1 cellular context compared by ENCODE assay signal in the genomic region with DNA sequence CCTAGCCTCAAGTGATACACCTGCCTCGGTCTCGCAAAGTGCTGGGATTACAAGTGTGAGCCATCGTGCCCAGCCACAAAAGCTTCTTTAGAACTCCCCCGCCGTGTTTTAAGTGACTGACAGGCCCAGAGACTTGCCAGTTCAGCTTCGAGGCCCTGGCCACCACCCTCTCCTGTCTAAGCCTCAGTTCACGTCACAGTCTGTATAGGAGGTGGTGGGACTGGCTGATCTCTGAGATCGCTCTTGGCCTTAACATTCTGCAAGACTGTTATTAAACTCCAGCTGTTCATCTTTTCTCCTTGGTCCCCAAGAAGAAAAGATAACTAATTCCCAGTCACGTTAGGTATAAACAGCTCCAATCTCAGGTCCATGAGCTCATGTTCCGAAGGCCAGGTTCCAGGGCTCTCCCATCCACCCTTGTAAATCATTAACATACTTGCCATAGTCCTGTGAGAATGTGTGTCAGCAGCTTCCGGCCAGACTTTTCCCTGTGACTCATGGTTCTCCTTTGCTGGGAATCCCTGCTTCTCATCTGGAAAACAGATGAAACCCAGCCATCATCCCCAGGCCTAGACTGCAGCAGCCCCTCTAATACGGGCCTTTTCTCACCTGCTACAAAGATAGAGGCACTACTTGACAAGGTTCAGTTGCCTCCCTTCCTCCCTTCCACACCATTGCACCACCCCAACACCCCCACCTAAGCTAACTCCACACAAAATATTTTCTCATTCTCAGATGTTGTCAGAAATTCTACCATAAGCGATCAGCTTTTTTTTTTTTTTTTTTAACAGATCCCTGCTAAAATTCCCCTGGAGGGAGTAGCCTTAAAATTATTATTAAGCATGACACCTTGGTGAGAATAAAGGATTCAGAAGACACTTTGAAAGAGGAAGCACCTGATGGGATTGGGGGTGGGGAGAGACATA.
TF ChIP-seq lines count a peak whose summit lies in the region.

No MANE protein-coding gene starts in this region.

TF ChIP-seq in K562, 482 proteins besides CTCF, POLR2A, EP300 and RAD21 (continued from another document):
- TF ChIP-seq, protein P1, sequence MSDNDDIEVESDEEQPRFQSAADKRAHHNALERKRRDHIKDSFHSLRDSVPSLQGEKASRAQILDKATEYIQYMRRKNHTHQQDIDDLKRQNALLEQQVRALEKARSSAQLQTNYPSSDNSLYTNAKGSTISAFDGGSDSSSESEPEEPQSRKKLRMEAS (CRISPR knock-in tag; IDR thresholded peaks at IDR 0.05), result no peak
- TF ChIP-seq, protein P2, sequence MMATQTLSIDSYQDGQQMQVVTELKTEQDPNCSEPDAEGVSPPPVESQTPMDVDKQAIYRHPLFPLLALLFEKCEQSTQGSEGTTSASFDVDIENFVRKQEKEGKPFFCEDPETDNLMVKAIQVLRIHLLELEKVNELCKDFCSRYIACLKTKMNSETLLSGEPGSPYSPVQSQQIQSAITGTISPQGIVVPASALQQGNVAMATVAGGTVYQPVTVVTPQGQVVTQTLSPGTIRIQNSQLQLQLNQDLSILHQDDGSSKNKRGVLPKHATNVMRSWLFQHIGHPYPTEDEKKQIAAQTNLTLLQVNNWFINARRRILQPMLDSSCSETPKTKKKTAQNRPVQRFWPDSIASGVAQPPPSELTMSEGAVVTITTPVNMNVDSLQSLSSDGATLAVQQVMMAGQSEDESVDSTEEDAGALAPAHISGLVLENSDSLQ (IDR thresholded peaks at IDR 0.05), result peak; percentile 27; the same call in 1 of the 2 replicates
- no peak for TF ChIP-seq ASH1L (IDR thresholded peaks at IDR 0.05; ENCODE audit: borderline replicate concordance, low read depth, partially characterized antibody)
- TF ChIP-seq ZNF830 (CRISPR knock-in tag; IDR thresholded peaks at IDR 0.05), result no peak
